In the genomic region with DNA sequence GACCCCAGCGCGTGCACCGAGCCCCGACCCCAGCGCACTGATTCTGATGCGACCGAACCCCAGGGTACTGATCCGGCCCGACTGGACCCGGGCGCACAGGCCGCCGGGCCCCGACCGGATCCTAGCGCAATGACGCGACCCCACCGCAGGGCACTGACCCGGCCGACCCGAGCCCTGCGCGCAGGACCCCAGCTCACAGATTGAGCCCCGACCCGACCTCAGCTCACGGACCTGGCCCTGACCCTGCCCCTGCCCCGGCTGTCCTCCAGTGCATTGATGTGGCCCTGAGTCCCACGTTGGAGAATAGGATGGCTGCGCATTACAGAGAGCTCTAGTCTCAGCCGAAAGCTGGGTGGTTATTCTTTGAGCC, we compare ENCODE assay signal across 8 cellular contexts. TPM values are rescaled to one million over a fixed set of nuclear protein-coding genes. Genes with fewer than 3 reads are reported as not detected.
DNase-seq lines count a peak whose midpoint lies in the region; ATAC-seq and TF ChIP-seq lines count a peak whose summit lies in the region.

No MANE protein-coding gene starts in this region.

- TF ChIP-seq POLR2A in stomach (IDR thresholded peaks at IDR 0.05) = no peak

- TF ChIP-seq EP300 in stomach (IDR thresholded peaks at IDR 0.05) = no peak

- H3K4me3 ChIP-seq in GM12875 (ENCODE audit: low read depth, low read length) (peak overlapping the region; percentile 74), iPS-11a (ENCODE audit: low read depth, low read length) (peak overlapping the region; percentile 91), stomach (peak overlapping the region; percentile 78 to 96 (median 80))

- 1 to 2% (median 2%) methylated on average over 11 to 31 of the region's 31 CpGs for WGBS in stomach, 5 donors

- peak overlapping the region; percentile 73 for H3K27ac Mint-ChIP-seq in T-helper 1 cell treated with Interleukin-12 subunit alpha and Interleukin-12 subunit beta and Interleukin-4 antibody, amounts not matched to agents 30 μg/mL and 1 μg/mL, for 36 hours

- peaks cover 22 to 34% (median 32%) of the 10 kb centered on the region in 4 donors for H3K36me3 ChIP-seq in stomach

- H3K36me3 Mint-ChIP-seq in T-helper 1 cell treated with Interleukin-12 subunit alpha and Interleukin-12 subunit beta and Interleukin-4 antibody, amounts not matched to agents 30 μg/mL and 1 μg/mL, for 36 hours (ENCODE audit: low read depth) = peaks cover 22% of the 10 kb centered on the region

- peak overlapping the region in 3 of 5 donors; percentile 91 to 93 (median 91) for H3K27ac ChIP-seq in stomach

- H3K9me3 Mint-ChIP-seq in T-helper 1 cell treated with Interleukin-12 subunit alpha and Interleukin-12 subunit beta and Interleukin-4 antibody, amounts not matched to agents 30 μg/mL and 1 μg/mL, for 36 hours = no peaks in the 10 kb centered on the region

- peak; percentile 21 for ATAC-seq in HG02840 (IDR thresholded peaks at IDR 0.05; ENCODE audit: low FRiP score, unreplicated experiment)
- no peak for ATAC-seq in GM18858 (IDR thresholded peaks at IDR 0.05; ENCODE audit: unreplicated experiment)

- intact Hi-C loops in stomach (cut with DNase I; ENCODE audit: low total_unique reads) = no loop called here

- H3K27me3 Mint-ChIP-seq in T-helper 1 cell treated with Interleukin-12 subunit alpha and Interleukin-12 subunit beta and Interleukin-4 antibody, amounts not matched to agents 30 μg/mL and 1 μg/mL, for 36 hours (ENCODE audit: low read depth) = no peaks in the 10 kb centered on the region

- H3K4me1 ChIP-seq in stomach = peaks cover 20 to 29% (median 28%) of the 10 kb centered on the region in 4 donors

- DNase-seq in stomach (no peak), DMS114 treated with DMSO at 0.1 percent for 48 hours (lab: John Stamatoyannopoulos, UW; ENCODE audit: unreplicated experiment) (no peak), SW 1271 (lab: John Stamatoyannopoulos, UW) (no peak)

- no peaks in the 10 kb centered on the region for H3K9me3 ChIP-seq in stomach

- H3K27me3 ChIP-seq in stomach = no peaks in the 10 kb centered on the region

- TF ChIP-seq CTCF in GM12875 (IDR thresholded peaks at IDR 0.05; ENCODE audit: borderline replicate concordance, insufficient read depth, low read depth, low read length) = no peak
- no peak for TF ChIP-seq CTCF in stomach (IDR thresholded peaks at IDR 0.05)

- H3K4me3 Mint-ChIP-seq in T-helper 1 cell treated with Interleukin-12 subunit alpha and Interleukin-12 subunit beta and Interleukin-4 antibody, amounts not matched to agents 30 μg/mL and 1 μg/mL, for 36 hours = peak overlapping the region; percentile 74

- peaks cover 18% of the 10 kb centered on the region for H3K4me1 Mint-ChIP-seq in T-helper 1 cell treated with Interleukin-12 subunit alpha and Interleukin-12 subunit beta and Interleukin-4 antibody, amounts not matched to agents 30 μg/mL and 1 μg/mL, for 36 hours (ENCODE audit: low read depth)

RNA-seq across cellular contexts. Expression of a gene that starts 0.4 kb away (rescaled TPM):
- total RNA-seq in stomach = 10 to 100 TPM in 1 of 5 donors, 1 to 10 TPM in 2, under 1 TPM in 1, not detected in 1; 0.58 to 10.4 (median 4.1) TPM
- 1 to 10 TPM; 1.1 to 4.8 (median 3.5) TPM for polyA plus RNA-seq in stomach

RNA-seq across cellular contexts. Expression of a gene that starts 0.5 kb away (rescaled TPM):
- total RNA-seq in stomach = 100 to 1,000 TPM in 2 of 5 donors, 10 to 100 TPM in 3; 34.1 to 152 (median 48.7) TPM
- polyA plus RNA-seq in stomach = 10 to 100 TPM; 16.2 to 32.1 (median 25.8) TPM

RNA-seq across cellular contexts. Expression of a gene that starts 42.3 kb away (rescaled TPM):
- 10 to 100 TPM in 3 of 5 donors, 1 to 10 TPM in 2; 1.8 to 35.2 (median 18.9) TPM for total RNA-seq in stomach
- 10 to 100 TPM in 1 of 3 donors, 1 to 10 TPM in 2; 1.6 to 13.9 (median 2.4) TPM for polyA plus RNA-seq in stomach
